Comparison of ENCODE assay signal across 8 cellular contexts in the genomic region with DNA sequence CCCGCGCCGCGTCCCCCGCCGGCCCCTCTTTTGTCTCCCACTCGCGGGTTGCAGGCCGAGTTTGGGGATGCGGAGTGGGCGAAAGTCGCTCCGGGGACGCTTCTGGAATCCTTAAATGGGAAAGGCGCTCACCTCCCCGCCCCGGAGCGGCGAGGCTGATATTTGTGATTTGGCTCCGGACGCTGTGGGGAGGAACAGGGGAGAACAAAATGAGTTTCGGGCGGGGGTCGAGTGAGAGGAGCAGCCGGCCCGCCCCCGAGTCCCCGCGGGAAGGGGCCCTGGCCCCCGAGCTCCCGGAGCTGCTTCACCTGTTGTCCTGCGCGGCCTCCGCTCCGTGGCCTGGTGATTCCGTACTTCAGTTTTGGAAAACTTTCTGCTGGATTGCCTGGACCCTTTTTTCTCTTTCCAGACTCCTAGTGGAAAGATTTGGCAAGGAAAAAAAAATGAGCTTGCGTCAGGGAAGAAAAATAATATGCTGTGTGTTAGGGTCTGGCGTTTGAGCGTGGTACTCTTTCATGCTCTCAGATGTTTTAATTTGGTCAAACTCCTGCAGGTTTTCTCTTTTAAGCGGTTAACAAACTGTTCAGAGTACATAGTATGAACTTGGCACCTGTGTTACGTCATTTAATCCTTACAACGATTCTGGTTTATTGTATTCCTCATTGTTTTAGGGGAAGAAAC. TPM values are rescaled to one million over a fixed set of nuclear protein-coding genes. Genes with fewer than 3 reads are reported as not detected.
DNase-seq lines count a peak whose midpoint lies in the region; ATAC-seq and TF ChIP-seq lines count a peak whose summit lies in the region.

No MANE protein-coding gene starts in this region.

- peak overlapping the region; percentile 81 to 94 for H3K27ac ChIP-seq in left lung

- H3K4me1 ChIP-seq in ES-I3 (ENCODE audit: insufficient read depth, low read length) (peaks cover 39% of the 10 kb centered on the region), left lung (peaks cover 14 to 15% of the 10 kb centered on the region in 2 donors)

- H3K27me3 ChIP-seq in left lung, result peaks cover 19 to 97% of the 10 kb centered on the region in 2 donors

- H3K4me3 ChIP-seq in left lung, result peak overlapping the region; percentile 64 to 69

- peak overlapping the region; percentile 66 for H3K9ac ChIP-seq in ES-I3 (ENCODE audit: low read depth, low read length)

- peak; percentile 22 for DNase-seq in SKM-1 treated with dmso at 0.1 percent for 144 hours (lab: John Stamatoyannopoulos, UW; ENCODE audit: unreplicated experiment)
- peak; percentile 12 for DNase-seq in central memory CD4-positive, alpha-beta T cell
- peak in 1 of 2 donors; percentile 40 for DNase-seq in left lung
- DNase-seq in stimulated activated CD8-positive, alpha-beta memory T cell treated with anti-CD3 and anti-CD28 coated beads, Interleukin-4, amount 100 ng/mL, for 48 hours, result peak; percentile 37

- TF ChIP-seq CTCF in left lung (IDR thresholded peaks at IDR 0.05), result peak in 1 of 2 donors; percentile 12

- intact Hi-C loops in left lung (cut with DNase I), result no loop called here

- no peaks in the 10 kb centered on the region for H3K9me3 ChIP-seq in ES-I3 (ENCODE audit: control insufficient read depth, insufficient read depth, low read length)
- no peaks in the 10 kb centered on the region for H3K9me3 ChIP-seq in left lung

- ATAC-seq in HG03064 (IDR thresholded peaks at IDR 0.05; ENCODE audit: low read depth, unreplicated experiment) (peak; percentile 1), left lung (no peak), GM19023 (IDR thresholded peaks at IDR 0.05; ENCODE audit: unreplicated experiment) (no peak), GM18861 (IDR thresholded peaks at IDR 0.05; ENCODE audit: unreplicated experiment) (no peak)

- no peaks in the 10 kb centered on the region for H3K36me3 ChIP-seq in ES-I3 (ENCODE audit: insufficient read depth, low read length)
- no peaks in the 10 kb centered on the region for H3K36me3 ChIP-seq in left lung

RNA-seq across cellular contexts. Expression of a gene that starts 0.8 kb away (rescaled TPM):
- total RNA-seq in left lung, result 10 to 100 TPM; 33.4 to 47.9 TPM
